13 cellular contexts compared by ENCODE assay signal in genomic region chr22:47053013-47053864, GRCh38.
A peak's percentile ranks its signal among the peaks of the same experiment; 100 is the strongest.
DNase-seq lines count a peak whose midpoint lies in the region; ATAC-seq and TF ChIP-seq lines count a peak whose summit lies in the region.
"Had no signal": no experiment of that assay in that cellular context is flagged by ENCODE, and none has a peak within 500 bp of the region (broad histone marks: within the 10 kb centered on the region; RNA-seq: fewer than 3 reads in every experiment).

No MANE protein-coding gene starts in this region.

- no peak overlapping the region for H3K4me2 ChIP-seq in SK-N-SH

- H2AFZ ChIP-seq in SK-N-SH (ENCODE audit: low read depth) = no peak overlapping the region

- H3K4me3 ChIP-seq in SK-N-SH (ENCODE audit: low read depth in 2 of 2, low read length in 1 of 2) = no peak overlapping the region
- no peak overlapping the region for H3K4me3 ChIP-seq in endodermal cell (ENCODE audit: low read length)
- no peak overlapping the region for H3K4me3 ChIP-seq in spleen
- H3K4me3 ChIP-seq: coronary artery, HAP-1, lower lobe of right lung had no signal

- H3K9me3 Mint-ChIP-seq in endodermal cell = no peaks in the 10 kb centered on the region

- H3F3A ChIP-seq in SK-N-SH (replicated peaks; ENCODE audit: insufficient read depth) = no peaks in the 10 kb centered on the region

- CTCF ChIA-PET in SK-N-SH (lab: Yijun Ruan, JAX) = no interaction called here

- POLR2A ChIA-PET in SK-N-SH (lab: Yijun Ruan, JAX) = no interaction called here

- H3K27me3 Mint-ChIP-seq in endodermal cell (ENCODE audit: insufficient read depth) = no peaks in the 10 kb centered on the region

- H3K36me3 ChIP-seq in SK-N-SH (replicated peaks in 1 of 2; ENCODE audit: control insufficient read depth in 1 of 2, insufficient read depth in 2 of 2, low read length in 1 of 2) (no peaks in the 10 kb centered on the region), endodermal cell (ENCODE audit: control insufficient read depth, insufficient read depth, low read length) (peaks cover 5% of the 10 kb centered on the region), spleen (peaks cover 0 to 67% (median 7%) of the 10 kb centered on the region in 6 donors)
- H3K36me3 ChIP-seq: HAP-1 had no signal

- no peaks in the 10 kb centered on the region for H3K79me2 ChIP-seq in SK-N-SH (ENCODE audit: insufficient read depth)

- TF ChIP-seq EP300 in SK-N-SH (IDR thresholded peaks at IDR 0.05; ENCODE audit: borderline replicate concordance in 1 of 2, low read depth in 1 of 2, low read length in 1 of 2) = no peak

- H3K27ac ChIP-seq in SK-N-SH (ENCODE audit: low read depth in 2 of 2, low read length in 1 of 2) (peak overlapping the region in 1 of 2 experiments; percentile 43; a peak in 2 of 4 replicates), endodermal cell (ENCODE audit: low read depth, low read length) (no peak overlapping the region), spleen (no peak overlapping the region)
- H3K27ac ChIP-seq: coronary artery, lower lobe of right lung, neutrophil had no signal

- H3K27ac Mint-ChIP-seq in endodermal cell = peak overlapping the region; percentile 73

- DNase-seq in SK-N-SH = no peak
- peak; percentile 50 for DNase-seq in NCI-H510A treated with DMSO at 0.1 percent for 48 hours (lab: John Stamatoyannopoulos, UW)
- DNase-seq in endodermal cell = no peak
- DNase-seq in spleen = peak; percentile 70
- no peak for DNase-seq in activated gamma-delta T cell (lab: John Stamatoyannopoulos, UW)
- DNase-seq in hepatic stellate cell (ENCODE audit: low spot score) = no peak
- DNase-seq: Calu3, lower lobe of right lung had no signal

- H3K4me3 Mint-ChIP-seq in endodermal cell = no peak overlapping the region

- 88% methylated on average over 15 of the region's 20 CpGs for WGBS in SK-N-SH (ENCODE audit: low lambda C conversion rate)
- WGBS in endodermal cell (ENCODE audit: insufficient coverage in 1 of 2, insufficient read length in 1 of 2), 2 experiments = 90 to 92% methylated on average over 15 to 20 of the region's 20 CpGs
- WGBS in spleen, 5 donors = 72 to 84% (median 80%) methylated on average over 15 to 20 of the region's 20 CpGs

- no peaks in the 10 kb centered on the region for H3K9me2 ChIP-seq in SK-N-SH

- H3K9me3 ChIP-seq in SK-N-SH (no peaks in the 10 kb centered on the region), endodermal cell (ENCODE audit: control insufficient read depth, low read length) (no peaks in the 10 kb centered on the region), spleen (no peaks in the 10 kb centered on the region)
- H3K9me3 ChIP-seq: HAP-1, lower lobe of right lung, neutrophil had no signal

- H3K4me1 ChIP-seq in SK-N-SH (ENCODE audit: control insufficient read depth in 1 of 2, insufficient read depth in 2 of 2, low read depth in 1 of 2, low read length in 1 of 2) (no peaks in the 10 kb centered on the region; a peak in 1 of 4 replicates), endodermal cell (ENCODE audit: control insufficient read depth, insufficient read depth, low read length) (peaks cover 2% of the 10 kb centered on the region), spleen (peaks cover 0 to 41% (median 11%) of the 10 kb centered on the region in 6 donors)
- H3K4me1 ChIP-seq: HAP-1, lower lobe of right lung had no signal

- no peaks in the 10 kb centered on the region for H3K36me3 Mint-ChIP-seq in endodermal cell (ENCODE audit: low read depth)

- ATAC-seq in SK-N-SH treated with all-trans-retinoic acid at 6 μM for 48 hours (peak; percentile 25; the same call in 2 of the 3 replicates), GM21367 (IDR thresholded peaks at IDR 0.05; ENCODE audit: unreplicated experiment) (no peak)
- ATAC-seq: lower lobe of right lung had no signal

- H3K4me1 Mint-ChIP-seq in endodermal cell = peaks cover 12% of the 10 kb centered on the region

- H3K9ac ChIP-seq in SK-N-SH (no peak overlapping the region), endodermal cell (ENCODE audit: extremely low read depth, low read length, poor library complexity, severe bottlenecking) (no peak overlapping the region)

- H4K20me1 ChIP-seq in SK-N-SH (ENCODE audit: insufficient read depth) = no peaks in the 10 kb centered on the region

- no peak for TF ChIP-seq RAD21 in SK-N-SH (IDR thresholded peaks at IDR 0.05; ENCODE audit: low read length)

- no peaks in the 10 kb centered on the region for H3K27me3 ChIP-seq in SK-N-SH (ENCODE audit: insufficient read depth)
- no peaks in the 10 kb centered on the region for H3K27me3 ChIP-seq in endodermal cell (ENCODE audit: control insufficient read depth, insufficient read depth, low read length, poor library complexity, severe bottlenecking)
- H3K27me3 ChIP-seq in spleen (replicated peaks in 1 of 7) = no peaks in the 10 kb centered on the region
- H3K27me3 ChIP-seq: neutrophil had no signal

- no peak for TF ChIP-seq POLR2A in spleen (IDR thresholded peaks at IDR 0.05)

- TF ChIP-seq CTCF in SK-N-SH (IDR thresholded peaks at IDR 0.05) (no peak), endodermal cell (conservative IDR thresholded peaks at IDR 0.05) (no peak), spleen (IDR thresholded peaks at IDR 0.05 in 8 of 11, conservative IDR thresholded peaks at IDR 0.05 in 3 of 11) (no peak)

- intact Hi-C loops in spleen (cut with DNase I; ENCODE audit: low total_unique reads) = no loop called here

TF ChIP-seq in SK-N-SH treated with all-trans-retinoic acid at 6 μM for 48 hours, 23 proteins besides CTCF, POLR2A, EP300 and RAD21 (continues in another document):
- TF ChIP-seq ZNF70 (CRISPR knock-in tag; IDR thresholded peaks at IDR 0.05) (no peak), ZNF8 (CRISPR knock-in tag; IDR thresholded peaks at IDR 0.05) (no peak), ZNF565 (CRISPR knock-in tag; conservative IDR thresholded peaks at IDR 0.05; ENCODE audit: low read depth) (no peak), ZFP3 (CRISPR knock-in tag; IDR thresholded peaks at IDR 0.05) (no peak), PPARA (CRISPR knock-in tag; IDR thresholded peaks at IDR 0.05; ENCODE audit: borderline replicate concordance) (no peak), TOX (CRISPR knock-in tag; IDR thresholded peaks at IDR 0.05; ENCODE audit: borderline replicate concordance) (no peak), CSDC2 (CRISPR knock-in tag; IDR thresholded peaks at IDR 0.05) (no peak), TCF4 (CRISPR knock-in tag; IDR thresholded peaks at IDR 0.05; ENCODE audit: borderline replicate concordance) (no peak), ISL1 (CRISPR knock-in tag; IDR thresholded peaks at IDR 0.05) (no peak), ZC3H10 (CRISPR knock-in tag; IDR thresholded peaks at IDR 0.05) (no peak), PATZ1 (CRISPR knock-in tag; IDR thresholded peaks at IDR 0.05; ENCODE audit: borderline replicate concordance) (no peak), ZFP30 (CRISPR knock-in tag; IDR thresholded peaks at IDR 0.05) (no peak), SNAI2 (CRISPR knock-in tag; IDR thresholded peaks at IDR 0.05) (no peak), BACH2 (CRISPR knock-in tag; IDR thresholded peaks at IDR 0.05; ENCODE audit: borderline replicate concordance) (no peak)

TF ChIP-seq in SK-N-SH, 30 proteins besides CTCF, POLR2A, EP300 and RAD21:
- TF ChIP-seq TAF1 (IDR thresholded peaks at IDR 0.05; ENCODE audit: borderline replicate concordance, low read depth, low read length) = no peak
- TF ChIP-seq USF1 (IDR thresholded peaks at IDR 0.05; ENCODE audit: borderline replicate concordance, low read depth) = no peak

Comparison
In these comparisons a context has a peak if more than half of its experiments do, and no peak if none do; other contexts are left out.
1. DNase-seq: peak in NCI-H510A treated with DMSO at 0.1 percent for 48 hours (single experiment) and spleen (single experiment); none in SK-N-SH (single experiment), endodermal cell (single experiment), activated gamma-delta T cell (single experiment) and hepatic stellate cell (single experiment).